ENCODE assay signal across 26 cellular contexts in the genomic region with DNA sequence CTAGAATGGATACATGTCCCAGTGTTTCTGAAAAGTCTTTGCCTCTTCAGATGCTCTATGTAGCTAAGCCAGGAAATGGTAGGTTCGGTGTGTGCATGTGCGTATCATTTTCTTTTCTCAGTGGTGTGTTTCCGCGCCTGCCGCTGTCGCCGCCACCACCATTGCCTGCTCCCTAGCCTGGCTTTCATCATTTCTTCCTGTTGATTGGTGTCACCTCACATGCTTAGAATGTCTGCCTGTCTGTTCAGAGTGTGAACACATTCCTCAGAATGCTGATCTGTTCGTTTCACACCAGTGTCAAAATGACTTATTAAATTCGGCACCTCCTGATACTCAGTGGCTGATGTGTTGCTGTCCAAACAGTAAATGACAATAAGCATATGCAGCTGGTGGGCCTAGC.
"Had no signal": no experiment of that assay in that cellular context is flagged by ENCODE, and none has a peak within 500 bp of the region (broad histone marks: within the 10 kb centered on the region; RNA-seq: fewer than 3 reads in every experiment).

No MANE protein-coding gene starts in this region.

- H3K27ac ChIP-seq: ascending aorta, body of pancreas, RWPE1 had no signal

- H3K9me3 Mint-ChIP-seq: activated CD4-positive, alpha-beta T cell treated with anti-CD3 and anti-CD28 coated beads, Interleukin-2, amount 10 ng/mL, durations not matched to agents 24 days and 14 days; activated naive CD4-positive, alpha-beta T cell treated with anti-CD3 and anti-CD28 coated beads, Interleukin-2, amount 50 U/mL, for 72 hours; activated naive CD8-positive, alpha-beta T cell treated with anti-CD3 and anti-CD28 coated beads, Interleukin-2, amount 50 U/mL, for 24 hours had no signal

- H3K36me3 Mint-ChIP-seq: activated naive CD4-positive, alpha-beta T cell treated with anti-CD3 and anti-CD28 coated beads, Interleukin-2, amount 50 U/mL, for 72 hours had no signal

- H3K36me3 ChIP-seq: ascending aorta had no signal

- H3K9me3 ChIP-seq: ascending aorta, body of pancreas had no signal

- H3K4me1 ChIP-seq: ascending aorta, body of pancreas had no signal

- H3K4me3 Mint-ChIP-seq: activated B cell treated with CpG ODN at 0.5 μM for 24 hours; activated CD4-positive, alpha-beta T cell treated with anti-CD3 and anti-CD28 coated beads, Interleukin-2, amount 10 ng/mL, durations not matched to agents 24 days and 14 days; activated naive CD8-positive, alpha-beta T cell treated with anti-CD3 and anti-CD28 coated beads, Interleukin-2, amount 50 U/mL, for 24 hours; activated T-cell treated with anti-CD3 and anti-CD28 coated beads, Interleukin-2, amount 50 U/mL, for 4 hours had no signal

- DNase-seq: activated B cell treated with CpG ODN at 0.5 μM for 24 hours; activated CD4-positive, alpha-beta T cell treated with anti-CD3 and anti-CD28 coated beads for 1 hour; activated CD4-positive, alpha-beta T cell treated with anti-CD3 and anti-CD28 coated beads, Interleukin-2, amount 10 ng/mL, durations not matched to agents 24 days and 14 days; activated CD4-positive, alpha-beta T cell treated with anti-CD3 and anti-CD28 coated beads, Interleukin-2, amount 50 U/mL, for 48 hours; activated CD8-positive, alpha-beta memory T cell treated with anti-CD3 and anti-CD28 coated beads for 24 hours; activated effector memory CD4-positive, alpha-beta T cell treated with anti-CD3 and anti-CD28 coated beads, Interleukin-2, amount 50 U/mL, for 16 hours; activated naive CD4-positive, alpha-beta T cell treated with Interleukin-2 at 50 U/mL for 16 hours; activated naive CD8-positive, alpha-beta T cell treated with anti-CD3 and anti-CD28 coated beads, Interleukin-2, amount 50 U/mL, for 24 hours; activated T-cell treated with anti-CD3 and anti-CD28 coated beads, Interleukin-2, amount 50 U/mL, for 4 hours; amniotic stem cell; body of pancreas; IMR-90; Kasumi-1; KBM-7; NCI-H2029; NCI-H2107; NCI-H2171 treated with DMSO at 0.1 percent for 48 hours; NCI-H226; NK-92 treated with Interleukin-12 subunit alpha and Interleukin-12 subunit beta, amount 100 ng/mL, for 24 hours; OCI-M1; T-helper 2 cell; T1000 had no signal

- ATAC-seq: activated naive CD4-positive, alpha-beta T cell treated with anti-CD3 and anti-CD28 coated beads, Interleukin-2, amount 50 U/mL, for 72 hours; activated naive CD8-positive, alpha-beta T cell treated with anti-CD3 and anti-CD28 coated beads, Interleukin-2, amount 50 U/mL, for 24 hours; activated T-cell treated with anti-CD3 and anti-CD28 coated beads, Interleukin-2, amount 50 U/mL, for 4 hours; body of pancreas; Panc1 had no signal

- H3K4me1 Mint-ChIP-seq: activated B cell treated with CpG ODN at 0.5 μM for 24 hours; activated CD4-positive, alpha-beta T cell treated with anti-CD3 and anti-CD28 coated beads, Interleukin-2, amount 10 ng/mL, durations not matched to agents 24 days and 14 days; activated naive CD8-positive, alpha-beta T cell treated with anti-CD3 and anti-CD28 coated beads, Interleukin-2, amount 50 U/mL, for 24 hours had no signal

- H3K4me3 ChIP-seq: ascending aorta, body of pancreas had no signal

- H3K27me3 ChIP-seq: ascending aorta, body of pancreas had no signal

- H3K27ac Mint-ChIP-seq: activated B cell treated with CpG ODN at 0.5 μM for 24 hours; activated CD4-positive, alpha-beta T cell treated with anti-CD3 and anti-CD28 coated beads, Interleukin-2, amount 10 ng/mL, durations not matched to agents 24 days and 14 days; activated naive CD4-positive, alpha-beta T cell treated with anti-CD3 and anti-CD28 coated beads, Interleukin-2, amount 50 U/mL, for 72 hours; activated naive CD8-positive, alpha-beta T cell treated with anti-CD3 and anti-CD28 coated beads, Interleukin-2, amount 50 U/mL, for 24 hours had no signal
